Comparison of ENCODE assay signal across 11 cellular contexts in genomic region chr16:28063611-28064061, GRCh38. TPM values are rescaled to one million over a fixed set of nuclear protein-coding genes. Genes with fewer than 3 reads are reported as not detected.
DNase-seq lines count a peak whose midpoint lies in the region; ATAC-seq and TF ChIP-seq lines count a peak whose summit lies in the region.
"Had no signal": no experiment of that assay in that cellular context is flagged by ENCODE, and none has a peak within 500 bp of the region (broad histone marks: within the 10 kb centered on the region; RNA-seq: fewer than 3 reads in every experiment).

Gene GSG1L, minus strand, starts transcription at chr16:28063714. Its CDS starts 290 bp downstream, at chr16:28063424.

- ATAC-seq in activated naive CD8-positive, alpha-beta T cell treated with anti-CD3 and anti-CD28 coated beads, Interleukin-2, amount 50 U/mL, for 24 hours, result peak; percentile 66
- ATAC-seq in thoracic aorta (ENCODE audit: insufficient number of reproducible peaks, low FRiP score, low read depth) (no peak), omental fat pad (ENCODE audit: low FRiP score) (no peak)

- H3K4me3 ChIP-seq in iPS-18c (ENCODE audit: insufficient read depth, low read depth, low read length) (peak within 1 kb of the TSS; percentile 62), thoracic aorta (peak within 1 kb of the TSS; percentile 72)

- peak within 1 kb of the TSS; percentile 54 to 66 for H3K27ac ChIP-seq in thoracic aorta
- H3K27ac ChIP-seq: brain microvascular endothelial cell, C4-2B had no signal

- no peaks in the 10 kb centered on the region for H3K36me3 Mint-ChIP-seq in activated CD4-positive, alpha-beta memory T cell treated with anti-CD3 and anti-CD28 coated beads, Interleukin-2, amount 10 ng/mL, durations not matched to agents 7 days and 5 days (ENCODE audit: low read depth)
- no peaks in the 10 kb centered on the region for H3K36me3 Mint-ChIP-seq in activated CD4-positive, alpha-beta memory T cell treated with anti-CD3 and anti-CD28 coated beads for 36 hours
- no peaks in the 10 kb centered on the region for H3K36me3 Mint-ChIP-seq in activated naive CD8-positive, alpha-beta T cell treated with anti-CD3 and anti-CD28 coated beads, Interleukin-2, amount 50 U/mL, for 24 hours (ENCODE audit: low read depth)

- no peak for DNase-seq in activated CD4-positive, alpha-beta memory T cell treated with anti-CD3 and anti-CD28 coated beads, Interleukin-2, amount 10 ng/mL, durations not matched to agents 7 days and 5 days
- DNase-seq in activated CD4-positive, alpha-beta memory T cell treated with anti-CD3 and anti-CD28 coated beads for 36 hours, result no peak
- DNase-seq in activated naive CD8-positive, alpha-beta T cell treated with anti-CD3 and anti-CD28 coated beads, Interleukin-2, amount 50 U/mL, for 24 hours, result no peak
- DNase-seq in thoracic aorta (ENCODE audit: low spot score), result no peak
- DNase-seq in activated effector memory CD4-positive, alpha-beta T cell treated with Interleukin-2 at 50 U/mL for 16 hours, result no peak
- DNase-seq in omental fat pad (ENCODE audit: low spot score), result no peak
- DNase-seq in SHP77 treated with DMSO at 0.1 percent for 48 hours (lab: John Stamatoyannopoulos, UW), result no peak
- DNase-seq: brain microvascular endothelial cell, T-helper 9 cell had no signal

- peaks cover 0 to 53% of the 10 kb centered on the region in 2 donors for H3K4me1 ChIP-seq in thoracic aorta (ENCODE audit: control insufficient read depth in 1 of 2, low read depth in 2 of 2)

- peak within 1 kb of the TSS; percentile 10 for H3K4me3 Mint-ChIP-seq in activated CD4-positive, alpha-beta memory T cell treated with anti-CD3 and anti-CD28 coated beads, Interleukin-2, amount 10 ng/mL, durations not matched to agents 7 days and 5 days
- H3K4me3 Mint-ChIP-seq in activated CD4-positive, alpha-beta memory T cell treated with anti-CD3 and anti-CD28 coated beads for 36 hours, result no peak within 1 kb of the TSS
- H3K4me3 Mint-ChIP-seq in activated naive CD8-positive, alpha-beta T cell treated with anti-CD3 and anti-CD28 coated beads, Interleukin-2, amount 50 U/mL, for 24 hours, result no peak within 1 kb of the TSS

- H3K9me3 ChIP-seq in iPS-18c (ENCODE audit: control insufficient read depth, insufficient read depth, low read length) (no peaks in the 10 kb centered on the region), thoracic aorta (no peaks in the 10 kb centered on the region)

- intact Hi-C loops in activated CD4-positive, alpha-beta memory T cell treated with anti-CD3 and anti-CD28 coated beads for 36 hours (cut with micrococcal nuclease), result no loop called here

- peaks cover 56% of the 10 kb centered on the region for H3K27me3 Mint-ChIP-seq in activated CD4-positive, alpha-beta memory T cell treated with anti-CD3 and anti-CD28 coated beads, Interleukin-2, amount 10 ng/mL, durations not matched to agents 7 days and 5 days
- peaks cover 37% of the 10 kb centered on the region for H3K27me3 Mint-ChIP-seq in activated CD4-positive, alpha-beta memory T cell treated with anti-CD3 and anti-CD28 coated beads for 36 hours
- H3K27me3 Mint-ChIP-seq in activated naive CD8-positive, alpha-beta T cell treated with anti-CD3 and anti-CD28 coated beads, Interleukin-2, amount 50 U/mL, for 24 hours, result peaks cover 54% of the 10 kb centered on the region

- H3K27ac Mint-ChIP-seq in activated CD4-positive, alpha-beta memory T cell treated with anti-CD3 and anti-CD28 coated beads, Interleukin-2, amount 10 ng/mL, durations not matched to agents 7 days and 5 days, result no peak within 1 kb of the TSS
- no peak within 1 kb of the TSS for H3K27ac Mint-ChIP-seq in activated CD4-positive, alpha-beta memory T cell treated with anti-CD3 and anti-CD28 coated beads for 36 hours
- H3K27ac Mint-ChIP-seq in activated naive CD8-positive, alpha-beta T cell treated with anti-CD3 and anti-CD28 coated beads, Interleukin-2, amount 50 U/mL, for 24 hours, result no peak within 1 kb of the TSS

- H3K4me1 Mint-ChIP-seq in activated CD4-positive, alpha-beta memory T cell treated with anti-CD3 and anti-CD28 coated beads, Interleukin-2, amount 10 ng/mL, durations not matched to agents 7 days and 5 days, result no peaks in the 10 kb centered on the region
- peaks cover 4% of the 10 kb centered on the region for H3K4me1 Mint-ChIP-seq in activated CD4-positive, alpha-beta memory T cell treated with anti-CD3 and anti-CD28 coated beads for 36 hours (ENCODE audit: low read depth)
- no peaks in the 10 kb centered on the region for H3K4me1 Mint-ChIP-seq in activated naive CD8-positive, alpha-beta T cell treated with anti-CD3 and anti-CD28 coated beads, Interleukin-2, amount 50 U/mL, for 24 hours

- CTCF ChIA-PET in activated CD4-positive, alpha-beta memory T cell treated with anti-CD3 and anti-CD28 coated beads, Interleukin-2, amount 10 ng/mL, durations not matched to agents 7 days and 5 days (lab: Charles Lee), result interaction anchor here (10.4 kb wide), 1 partner anchor 91 kb away, joined by 104 read pairs; no protein-coding TSS in a partner anchor
- CTCF ChIA-PET in activated CD4-positive, alpha-beta memory T cell treated with anti-CD3 and anti-CD28 coated beads for 36 hours (lab: Charles Lee), result interaction anchor here (1.0 kb wide), 1 partner anchor 91 kb away, joined by 4 read pairs; no protein-coding TSS in a partner anchor

- no peaks in the 10 kb centered on the region for H3K27me3 ChIP-seq in thoracic aorta (replicated peaks; ENCODE audit: insufficient read depth)

- H3K36me3 ChIP-seq in thoracic aorta, result no peaks in the 10 kb centered on the region
- H3K36me3 ChIP-seq: brain microvascular endothelial cell had no signal

- POLR2A ChIA-PET in activated CD4-positive, alpha-beta memory T cell treated with anti-CD3 and anti-CD28 coated beads, Interleukin-2, amount 10 ng/mL, durations not matched to agents 7 days and 5 days (lab: Charles Lee), result no interaction called here
- POLR2A ChIA-PET in activated CD4-positive, alpha-beta memory T cell treated with anti-CD3 and anti-CD28 coated beads for 36 hours (lab: Charles Lee), result no interaction called here

- TF ChIP-seq CTCF in thoracic aorta (IDR thresholded peaks at IDR 0.05) (peak; percentile 39), omental fat pad (IDR thresholded peaks at IDR 0.05) (no peak)

- no peaks in the 10 kb centered on the region for H3K9me3 Mint-ChIP-seq in activated CD4-positive, alpha-beta memory T cell treated with anti-CD3 and anti-CD28 coated beads, Interleukin-2, amount 10 ng/mL, durations not matched to agents 7 days and 5 days
- no peaks in the 10 kb centered on the region for H3K9me3 Mint-ChIP-seq in activated CD4-positive, alpha-beta memory T cell treated with anti-CD3 and anti-CD28 coated beads for 36 hours
- H3K9me3 Mint-ChIP-seq in activated naive CD8-positive, alpha-beta T cell treated with anti-CD3 and anti-CD28 coated beads, Interleukin-2, amount 50 U/mL, for 24 hours, result no peaks in the 10 kb centered on the region

RNA-seq across cellular contexts. Expression of gene GSG1L, which starts in this region (rescaled TPM):
- total RNA-seq in activated CD4-positive, alpha-beta memory T cell treated with anti-CD3 and anti-CD28 coated beads, Interleukin-2, amount 10 ng/mL, durations not matched to agents 7 days and 5 days, result under 1 TPM in 1 of 2 experiments, not detected in 1; 0.55 TPM
- under 1 TPM; 0.26 to 0.44 TPM for total RNA-seq in activated CD4-positive, alpha-beta memory T cell treated with anti-CD3 and anti-CD28 coated beads for 36 hours
- total RNA-seq in thoracic aorta (1 to 10 TPM; 5.3 to 5.9 TPM), omental fat pad (not detected)

Comparison
In these comparisons a context has a peak if more than half of its experiments do, and no peak if none do; other contexts are left out.
1. RNA of gene GSG1L (total RNA-seq): 5.3 to 5.9 TPM in thoracic aorta; 0.55 TPM in activated CD4-positive, alpha-beta memory T cell treated with anti-CD3 and anti-CD28 coated beads, Interleukin-2, amount 10 ng/mL, durations not matched to agents 7 days and 5 days, 0.26 to 0.44 TPM in activated CD4-positive, alpha-beta memory T cell treated with anti-CD3 and anti-CD28 coated beads for 36 hours and not detected in omental fat pad; every median in the first group is over 4 times any median in the second.